ENCODE assay signal across 20 cellular contexts in genomic region chr10:128221128-128221527, GRCh38.
A peak's percentile ranks its signal among the peaks of the same experiment; 100 is the strongest.
DNase-seq lines count a peak whose midpoint lies in the region; ATAC-seq, FAIRE-seq and TF ChIP-seq lines count a peak whose summit lies in the region.
"Had no signal": no experiment of that assay in that cellular context is flagged by ENCODE, and none has a peak within 500 bp of the region (broad histone marks: within the 10 kb centered on the region; RNA-seq: fewer than 3 reads in every experiment).

No MANE protein-coding gene starts in this region.

- peak; percentile 78 for FAIRE-seq in endothelial cell of umbilical vein (lab: Jason Lieb, UNC)
- FAIRE-seq: D721Med, G401.6, GM12891, GM19239 had no signal

- no peak overlapping the region for H3K27ac ChIP-seq in endothelial cell of umbilical vein (ENCODE audit: insufficient read depth, low read depth, low read length)
- no peak overlapping the region for H3K27ac ChIP-seq in vagina
- H3K27ac ChIP-seq in right atrium auricular region, result no peak overlapping the region

- H2AFZ ChIP-seq in endothelial cell of umbilical vein (ENCODE audit: low read depth, low read length), result peak overlapping the region; percentile 90

- H3K4me1 Mint-ChIP-seq in stimulated activated naive CD8-positive, alpha-beta T cell treated with anti-CD3 and anti-CD28 coated beads, Interleukin-15, amount 100 ng/mL, for 72 hours, result peaks cover 20% of the 10 kb centered on the region

- H3K9ac ChIP-seq in endothelial cell of umbilical vein (replicated peaks; ENCODE audit: extremely low read depth, insufficient read depth, low read length), result no peak overlapping the region

- H3K36me3 ChIP-seq in endothelial cell of umbilical vein (ENCODE audit: control insufficient read depth in 2 of 2, extremely low read depth in 1 of 2, insufficient read depth in 2 of 2, low read length in 2 of 2) (no peaks in the 10 kb centered on the region), vagina (no peaks in the 10 kb centered on the region), right atrium auricular region (no peaks in the 10 kb centered on the region)

- peak; percentile 19 for ATAC-seq in stimulated activated naive CD8-positive, alpha-beta T cell treated with anti-CD3 and anti-CD28 coated beads, Interleukin-15, Interleukin-2, amounts not matched to agents 100 U/mL and 50 U/mL, for 24 hours
- ATAC-seq in stimulated activated naive CD8-positive, alpha-beta T cell treated with anti-CD3 and anti-CD28 coated beads, Interleukin-15, amount 100 ng/mL, for 72 hours, result no peak
- ATAC-seq in HG02938 (IDR thresholded peaks at IDR 0.05; ENCODE audit: unreplicated experiment), result no peak
- ATAC-seq: CD8-positive, alpha-beta T cell had no signal

- H3K79me2 ChIP-seq in endothelial cell of umbilical vein (ENCODE audit: control insufficient read depth, insufficient read depth, low read length), result no peaks in the 10 kb centered on the region

- peaks cover 5% of the 10 kb centered on the region for H3K4me1 ChIP-seq in endothelial cell of umbilical vein (ENCODE audit: control insufficient read depth, extremely low read depth, insufficient read depth, low read length)
- H3K4me1 ChIP-seq in vagina, result no peaks in the 10 kb centered on the region
- H3K4me1 ChIP-seq in right atrium auricular region, result no peaks in the 10 kb centered on the region

- CTCF ChIA-PET in endothelial cell of umbilical vein (lab: Charles Lee), result interaction anchor here (3.2 kb wide), 1 partner anchor 9 kb away, joined by 14 read pairs; no protein-coding TSS in a partner anchor

- H3K9me1 ChIP-seq in endothelial cell of umbilical vein (replicated peaks; ENCODE audit: control insufficient read depth, extremely low read depth, insufficient read depth, low read length), result no peaks in the 10 kb centered on the region

- TF ChIP-seq POLR2A in endothelial cell of umbilical vein (IDR thresholded peaks at IDR 0.05; ENCODE audit: low read depth, low read length) (no peak), vagina (IDR thresholded peaks at IDR 0.05) (no peak)

- peak overlapping the region; percentile 48 for H3K4me2 ChIP-seq in endothelial cell of umbilical vein (ENCODE audit: insufficient read depth, low read length)

- peak overlapping the region in 1 of 2 donors; percentile 27 for H3K4me3 Mint-ChIP-seq in stimulated activated naive CD8-positive, alpha-beta T cell treated with anti-CD3 and anti-CD28 coated beads, Interleukin-15, amount 100 ng/mL, for 72 hours
- H3K4me3 Mint-ChIP-seq: HFFc6 had no signal

- H3K9me3 Mint-ChIP-seq in stimulated activated naive CD8-positive, alpha-beta T cell treated with anti-CD3 and anti-CD28 coated beads, Interleukin-15, amount 100 ng/mL, for 72 hours, result peaks cover 4 to 8% of the 10 kb centered on the region in 2 donors
- H3K9me3 Mint-ChIP-seq: CD8-positive, alpha-beta T cell had no signal

- BruUV-seq in endothelial cell of umbilical vein (replicated peaks; lab: Mats Ljungman, UMichigan), result no TSS peak

- no peak for TF ChIP-seq CTCF in endothelial cell of umbilical vein (IDR thresholded peaks at IDR 0.05; ENCODE audit: extremely low read depth in 1 of 2, insufficient read depth in 1 of 2, low read depth in 1 of 2, low read length in 2 of 2)
- TF ChIP-seq CTCF in vagina (IDR thresholded peaks at IDR 0.05), result no peak
- no peak for TF ChIP-seq CTCF in right atrium auricular region (IDR thresholded peaks at IDR 0.05)

- H3K9me3 ChIP-seq in endothelial cell of umbilical vein (replicated peaks; ENCODE audit: control insufficient read depth, insufficient read depth, low read length) (no peaks in the 10 kb centered on the region), vagina (no peaks in the 10 kb centered on the region), right atrium auricular region (no peaks in the 10 kb centered on the region)

- dilution Hi-C loops in endothelial cell of umbilical vein (cut with MboI; ENCODE audit: extremely low pct_ligation_motif_present, low sequenced_read_pairs), result no loop called here

- no peak overlapping the region for H3K27ac Mint-ChIP-seq in stimulated activated naive CD8-positive, alpha-beta T cell treated with anti-CD3 and anti-CD28 coated beads, Interleukin-15, amount 100 ng/mL, for 72 hours
- H3K27ac Mint-ChIP-seq: CD8-positive, alpha-beta T cell; HFFc6 had no signal

- H3K4me3 ChIP-seq in endothelial cell of umbilical vein (replicated peaks in 1 of 3; ENCODE audit: insufficient read depth in 1 of 3, low read depth in 1 of 3, low read length in 3 of 3) (no peak overlapping the region), vagina (no peak overlapping the region), right atrium auricular region (no peak overlapping the region)

- intact Hi-C loops in endothelial cell of umbilical vein (cut with micrococcal nuclease), result no loop called here
- intact Hi-C loops in vagina (cut with DNase I), result no loop called here

- no peaks in the 10 kb centered on the region for H3K27me3 ChIP-seq in endothelial cell of umbilical vein (ENCODE audit: control insufficient read depth in 2 of 2, insufficient read depth in 2 of 2, low read length in 2 of 2)
- no peaks in the 10 kb centered on the region for H3K27me3 ChIP-seq in vagina
- H3K27me3 ChIP-seq in right atrium auricular region, result no peaks in the 10 kb centered on the region

- no peak for DNase-seq in stimulated activated naive CD8-positive, alpha-beta T cell treated with anti-CD3 and anti-CD28 coated beads, Interleukin-15, Interleukin-2, amounts not matched to agents 100 U/mL and 50 U/mL, for 24 hours
- DNase-seq in stimulated activated naive CD8-positive, alpha-beta T cell treated with anti-CD3 and anti-CD28 coated beads, Interleukin-15, amount 100 ng/mL, for 72 hours, result no peak
- DNase-seq in MV-4-11 (lab: John Stamatoyannopoulos, UW) (peak; percentile 4), endothelial cell of umbilical vein (ENCODE audit: low read depth, low spot score) (no peak), vagina (ENCODE audit: extremely low spot score in 2 of 2) (peak; percentile 27 to 74), right atrium auricular region (ENCODE audit: low spot score) (no peak)
- DNase-seq in stimulated activated naive CD4-positive, alpha-beta T cell (lab: John Stamatoyannopoulos, UW), result no peak
- DNase-seq: 8988T; CD8-positive, alpha-beta T cell; COR-L47; DMS153; DMS79 treated with DMSO at 0.1 percent for 48 hours; EL; HCEC 1CT; HFFc6 had no signal

- peaks cover 18% of the 10 kb centered on the region for H3K27me3 Mint-ChIP-seq in stimulated activated naive CD8-positive, alpha-beta T cell treated with anti-CD3 and anti-CD28 coated beads, Interleukin-15, amount 100 ng/mL, for 72 hours

- H4K20me1 ChIP-seq in endothelial cell of umbilical vein (replicated peaks; ENCODE audit: control insufficient read depth, extremely low read depth, insufficient read depth, low read length), result no peaks in the 10 kb centered on the region

- POLR2A ChIA-PET in endothelial cell of umbilical vein (lab: Charles Lee), result no interaction called here

TF ChIP-seq in endothelial cell of umbilical vein, 7 proteins besides CTCF, POLR2A, EP300 and RAD21:
- TF ChIP-seq FOS (IDR thresholded peaks at IDR 0.05; ENCODE audit: borderline replicate concordance, insufficient read depth, low read length) (peak; percentile 14), MYC (IDR thresholded peaks at IDR 0.05; ENCODE audit: low read depth, low read length) (no peak), POLR2AphosphoS5 (IDR thresholded peaks at IDR 0.05; ENCODE audit: insufficient read depth, low read depth, low read length) (peak; percentile 34)

Comparison
In these comparisons a context has a peak if more than half of its experiments do, and no peak if none do; other contexts are left out.
1. DNase-seq: peak in MV-4-11 (single experiment) and vagina (2 of 2); none in stimulated activated naive CD8-positive, alpha-beta T cell treated with anti-CD3 and anti-CD28 coated beads, Interleukin-15, Interleukin-2, amounts not matched to agents 100 U/mL and 50 U/mL, for 24 hours (single experiment), stimulated activated naive CD8-positive, alpha-beta T cell treated with anti-CD3 and anti-CD28 coated beads, Interleukin-15, amount 100 ng/mL, for 72 hours (0 of 2), endothelial cell of umbilical vein (single experiment), stimulated activated naive CD4-positive, alpha-beta T cell (0 of 6) and right atrium auricular region (single experiment).